In the genomic region with DNA sequence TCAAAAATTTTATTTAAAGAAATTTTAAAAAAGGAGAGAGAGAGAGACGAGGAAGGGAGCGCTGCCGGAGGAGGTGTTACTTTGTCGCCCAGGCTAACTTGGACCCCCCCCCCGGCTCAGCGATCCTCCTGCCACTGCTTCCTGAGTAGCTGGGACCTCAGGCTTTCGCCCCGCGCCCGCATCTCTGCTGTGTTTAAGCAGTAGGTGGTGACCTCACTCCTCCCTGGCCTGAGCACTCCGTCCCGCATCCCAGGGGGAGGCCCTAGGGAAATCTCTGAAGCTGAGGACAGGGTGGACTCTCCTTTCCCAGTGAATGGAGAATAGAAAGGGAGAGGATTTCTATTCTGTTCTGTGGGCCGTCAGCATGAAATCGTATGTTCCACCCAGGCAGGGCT, we compare ENCODE assay signal across 8 cellular contexts. TPM values are rescaled to one million over a fixed set of nuclear protein-coding genes. Genes with fewer than 3 reads are reported as not detected.
DNase-seq lines count a peak whose midpoint lies in the region; ATAC-seq and TF ChIP-seq lines count a peak whose summit lies in the region.

No MANE protein-coding gene starts in this region.

- CTCF ChIA-PET in naive thymus-derived CD4-positive, alpha-beta T cell (lab: Charles Lee), result no interaction called here

- intact Hi-C loops in naive thymus-derived CD4-positive, alpha-beta T cell (cut with micrococcal nuclease), result loop anchor here (1.0 to 10.0 kb wide), 16 partner anchors 32 to 1064 kb away; partner anchors contain the start of genes ZNF160 (in 2 of the 2), ZNF525 (in 2 of the 2), ZNF765 (in 2 of the 2) and ZNF808 (in 2 of the 2)

- H3K36me3 Mint-ChIP-seq in naive thymus-derived CD4-positive, alpha-beta T cell, result peaks cover 16 to 39% (median 35%) of the 10 kb centered on the region in 5 donors

- H3K27me3 Mint-ChIP-seq in naive thymus-derived CD4-positive, alpha-beta T cell, result peaks cover 0 to 15% (median 9%) of the 10 kb centered on the region in 5 donors

- no peaks in the 10 kb centered on the region for H3K27me3 ChIP-seq in HL-60 (ENCODE audit: insufficient read depth, poor library complexity, severe bottlenecking)
- H3K27me3 ChIP-seq in naive thymus-derived CD4-positive, alpha-beta T cell (ENCODE audit: control insufficient read depth in 2 of 2, insufficient read depth in 2 of 2, low read length in 2 of 2), result no peaks in the 10 kb centered on the region
- H3K27me3 ChIP-seq in upper lobe of left lung, result no peaks in the 10 kb centered on the region

- H3K9me3 ChIP-seq in naive thymus-derived CD4-positive, alpha-beta T cell (ENCODE audit: control insufficient read depth in 2 of 3, low read length in 3 of 3), result peaks cover 0 to 29% (median 0%) of the 10 kb centered on the region in 3 experiments
- peaks cover 0 to 21% (median 12%) of the 10 kb centered on the region in 4 donors for H3K9me3 ChIP-seq in upper lobe of left lung

- 0 to 1% methylated on average over 9 to 14 of the region's 14 CpGs for WGBS in upper lobe of left lung, 2 donors

- H3K27ac ChIP-seq in HL-60 (replicated peaks) (no peak overlapping the region), upper lobe of left lung (peak overlapping the region; percentile 72 to 85 (median 74))
- peak overlapping the region; percentile 67 for H3K27ac ChIP-seq in naive thymus-derived CD4-positive, alpha-beta T cell (ENCODE audit: low read depth, low read length)

- H3K4me1 Mint-ChIP-seq in naive thymus-derived CD4-positive, alpha-beta T cell, result peaks cover 17 to 45% (median 25%) of the 10 kb centered on the region in 7 donors

- H3K9me3 Mint-ChIP-seq in naive thymus-derived CD4-positive, alpha-beta T cell, result peaks cover 5 to 71% (median 30%) of the 10 kb centered on the region in 11 donors

- peak overlapping the region; percentile 87 to 97 (median 94) for H3K4me3 Mint-ChIP-seq in naive thymus-derived CD4-positive, alpha-beta T cell

- TF ChIP-seq CTCF in GM12864 (IDR thresholded peaks at IDR 0.05; ENCODE audit: low read depth, low read length, missing control alignments) (no peak), HL-60 (IDR thresholded peaks at IDR 0.05; ENCODE audit: insufficient read depth, low read length) (no peak), epithelial cell of proximal tubule (conservative IDR thresholded peaks at IDR 0.05; ENCODE audit: low read depth, low read length) (no peak), upper lobe of left lung (IDR thresholded peaks at IDR 0.05) (no peak)

- peak overlapping the region; percentile 87 to 97 (median 89) for H3K27ac Mint-ChIP-seq in naive thymus-derived CD4-positive, alpha-beta T cell

- POLR2A ChIA-PET in naive thymus-derived CD4-positive, alpha-beta T cell (lab: Charles Lee), result interaction anchor here (1.2 to 1.5 kb wide), 2 partner anchors 97 to 138 kb away, joined by 3 read pairs; no protein-coding TSS in a partner anchor

- TF ChIP-seq EP300 in upper lobe of left lung (IDR thresholded peaks at IDR 0.05), result no peak

- peaks cover 0 to 14% (median 0%) of the 10 kb centered on the region in 3 experiments for H3K36me3 ChIP-seq in naive thymus-derived CD4-positive, alpha-beta T cell (ENCODE audit: control insufficient read depth in 2 of 3, insufficient read depth in 3 of 3, low read length in 3 of 3)
- peaks cover 0 to 8% (median 2%) of the 10 kb centered on the region in 4 donors for H3K36me3 ChIP-seq in upper lobe of left lung

- peak; percentile 24 for ATAC-seq in naive thymus-derived CD4-positive, alpha-beta T cell
- ATAC-seq in upper lobe of left lung (ENCODE audit: low FRiP score in 2 of 2) (peak in 1 of 2 donors; percentile 39), GM21529 (IDR thresholded peaks at IDR 0.05; ENCODE audit: unreplicated experiment) (no peak)

- peaks cover 0 to 5% of the 10 kb centered on the region in 2 donors for H3K4me1 ChIP-seq in naive thymus-derived CD4-positive, alpha-beta T cell (ENCODE audit: control insufficient read depth in 2 of 2, insufficient read depth in 2 of 2, low read length in 2 of 2)
- H3K4me1 ChIP-seq in upper lobe of left lung, result peaks cover 8 to 17% (median 12%) of the 10 kb centered on the region in 4 donors

- no peak for TF ChIP-seq POLR2A in upper lobe of left lung (IDR thresholded peaks at IDR 0.05)

- H3K4me3 ChIP-seq in GM12864 (ENCODE audit: low read depth, low read length) (peak overlapping the region; percentile 64), HL-60 (replicated peaks; ENCODE audit: insufficient read depth, low read length) (peak overlapping the region; percentile 85), epithelial cell of proximal tubule (ENCODE audit: low read depth, low read length) (peak overlapping the region; percentile 54), upper lobe of left lung (peak overlapping the region; percentile 22 to 90 (median 70))
- peak overlapping the region; percentile 93 for H3K4me3 ChIP-seq in naive thymus-derived CD4-positive, alpha-beta T cell (ENCODE audit: low read length)

- no peak for DNase-seq in GM12864 (ENCODE audit: low read depth)
- DNase-seq in HL-60 (ENCODE audit: low read depth in 1 of 2, low spot score in 1 of 2), result peak in 1 of 2 experiments; percentile 11
- DNase-seq in activated CD4-positive, alpha-beta T cell treated with anti-CD3 and anti-CD28 coated beads, Interleukin-2, amount 50 U/mL, for 1 hour, result peak; percentile 10
- DNase-seq in epithelial cell of proximal tubule (ENCODE audit: low read depth), result no peak
- peak in 2 of 9 donors; percentile 22 to 31 for DNase-seq in naive thymus-derived CD4-positive, alpha-beta T cell
- DNase-seq in upper lobe of left lung, result peak; percentile 48 to 58
- DNase-seq in NCI-H187 (lab: John Stamatoyannopoulos, UW), result no peak

RNA-seq across cellular contexts. Expression of gene ZNF845, which starts 0.5 kb away (rescaled TPM):
- total RNA-seq in epithelial cell of proximal tubule (4.5 and 4.6 TPM in 2 replicates), upper lobe of left lung (10 to 100 TPM in 1 of 6 donors, 1 to 10 TPM in 5; 3.2 to 11.4 (median 6.2) TPM)
- 10 to 100 TPM in 3 of 5 experiments, 1 to 10 TPM in 2; 4.6 to 18.9 (median 11.1) TPM for total RNA-seq in naive thymus-derived CD4-positive, alpha-beta T cell
- polyA plus RNA-seq in naive thymus-derived CD4-positive, alpha-beta T cell, result 10 to 100 TPM in 1 of 2 donors, 1 to 10 TPM in 1; 6.5 to 19.8 TPM

RNA-seq across cellular contexts. Expression of gene ZNF525, which starts 32.4 kb away (rescaled TPM):
- total RNA-seq in epithelial cell of proximal tubule (5.6 and 16.3 TPM in 2 replicates), upper lobe of left lung (10 to 100 TPM in 3 of 6 donors, 1 to 10 TPM in 3; 2.4 to 15.7 (median 9.9) TPM)
- total RNA-seq in naive thymus-derived CD4-positive, alpha-beta T cell, result 10 to 100 TPM; 11.5 to 33.7 (median 24.2) TPM
- polyA plus RNA-seq in naive thymus-derived CD4-positive, alpha-beta T cell, result 10 to 100 TPM; 12.4 to 13.9 TPM

Comparison
In these comparisons a context has a peak if more than half of its experiments do, and no peak if none do; other contexts are left out.
1. DNase-seq: peak in activated CD4-positive, alpha-beta T cell treated with anti-CD3 and anti-CD28 coated beads, Interleukin-2, amount 50 U/mL, for 1 hour (single experiment) and upper lobe of left lung (2 of 2); none in GM12864 (single experiment), epithelial cell of proximal tubule (single experiment) and NCI-H187 (0 of 2).
2. Peak in every context shown above with its lines, with median percentiles within 50 percentile points of each other: H3K4me3 ChIP-seq.